8 cellular contexts compared by ENCODE assay signal in the genomic region with DNA sequence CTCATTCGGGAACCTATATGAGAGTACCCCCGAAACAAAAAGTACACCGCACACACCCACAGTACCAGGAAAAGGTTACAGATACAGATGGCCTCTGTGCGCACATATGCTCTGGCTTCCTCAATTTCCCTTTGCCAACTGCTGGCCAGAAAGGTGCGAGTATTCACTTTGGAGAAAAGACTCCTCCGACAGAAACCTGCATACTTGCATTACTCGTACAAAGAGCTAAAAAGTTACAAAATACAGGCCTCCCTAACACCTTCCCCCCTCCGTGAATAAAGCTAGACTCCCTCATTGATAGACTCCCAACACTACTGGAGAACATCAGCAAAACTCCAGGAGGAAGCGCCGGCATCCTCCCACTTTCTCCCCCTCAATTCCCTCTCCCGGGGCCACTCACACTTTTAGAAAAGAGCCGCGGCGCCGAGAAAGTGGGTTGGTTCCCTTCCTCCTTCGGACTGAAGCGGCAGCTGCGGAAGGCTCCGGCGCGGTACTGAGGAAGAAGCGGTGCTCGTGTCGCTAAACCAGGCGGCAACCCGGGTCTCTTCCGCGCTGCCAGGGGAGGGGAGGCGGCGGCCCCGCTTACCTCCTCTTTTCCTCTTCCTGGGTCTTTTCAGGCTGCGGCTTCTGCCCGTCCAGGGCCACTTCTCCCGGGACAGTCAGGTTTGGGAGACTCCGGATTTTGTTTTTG. TPM values are rescaled to one million over a fixed set of nuclear protein-coding genes. Genes with fewer than 3 reads are reported as not detected.
DNase-seq lines count a peak whose midpoint lies in the region; ATAC-seq and TF ChIP-seq lines count a peak whose summit lies in the region.

No MANE protein-coding gene starts in this region.

- TF ChIP-seq POLR2A in Peyer's patch (IDR thresholded peaks at IDR 0.05) (no peak), heart left ventricle (IDR thresholded peaks at IDR 0.05) (no peak)

- TF ChIP-seq CTCF in Peyer's patch (IDR thresholded peaks at IDR 0.05) (no peak), heart left ventricle (IDR thresholded peaks at IDR 0.05) (no peak), psoas muscle (IDR thresholded peaks at IDR 0.05) (no peak)

- DNase-seq in NCI-H146 (lab: John Stamatoyannopoulos, UW) (peak; percentile 18), NCI-H146 treated with DMSO at 0.1 percent for 48 hours (lab: John Stamatoyannopoulos, UW; ENCODE audit: unreplicated experiment) (no peak), Peyer's patch (peak; percentile 58 to 79 (median 72)), heart left ventricle (peak; percentile 33 to 77 (median 55)), psoas muscle (peak; percentile 17 to 63), NCI-H2029 treated with DMSO at 0.1 percent for 48 hours (lab: John Stamatoyannopoulos, UW) (no peak)
- DNase-seq in activated naive CD4-positive, alpha-beta T cell treated with Interleukin-2 at 50 U/mL for 16 hours, result peak; percentile 55

- no peak for ATAC-seq in heart left ventricle
- no peak for ATAC-seq in psoas muscle
- ATAC-seq in HG03439 (IDR thresholded peaks at IDR 0.05; ENCODE audit: unreplicated experiment), result no peak

- H3K4me3 ChIP-seq in Peyer's patch, result peak overlapping the region; percentile 85 to 99 (median 92)
- peak overlapping the region; percentile 63 to 100 (median 90) for H3K4me3 ChIP-seq in heart left ventricle
- H3K4me3 ChIP-seq in psoas muscle, result peak overlapping the region; percentile 100

- intact Hi-C loops in heart left ventricle (cut with DNase I) (loop anchor here in 2 of 10 donors (5.0 to 10.0 kb wide), 2 partner anchors 32 to 150 kb away; no protein-coding TSS in a partner anchor), psoas muscle (cut with DNase I) (no loop called here)

- H3K36me3 ChIP-seq in Peyer's patch (no peaks in the 10 kb centered on the region), heart left ventricle (peaks cover 0 to 6% (median 3%) of the 10 kb centered on the region in 9 donors), psoas muscle (ENCODE audit: insufficient read depth in 1 of 2, low read depth in 1 of 2) (no peaks in the 10 kb centered on the region)

- WGBS in heart left ventricle, 4 donors, result 1 to 3% (median 2%) methylated on average over 16 to 35 of the region's 35 CpGs
- 1 to 2% (median 2%) methylated on average over 25 to 35 of the region's 35 CpGs for WGBS in psoas muscle, 3 donors

- H3K27me3 ChIP-seq in Peyer's patch, result no peaks in the 10 kb centered on the region
- no peaks in the 10 kb centered on the region for H3K27me3 ChIP-seq in heart left ventricle
- no peaks in the 10 kb centered on the region for H3K27me3 ChIP-seq in psoas muscle (ENCODE audit: insufficient read depth in 3 of 3, low read length in 2 of 3)

- H3K9me3 ChIP-seq in Peyer's patch (no peaks in the 10 kb centered on the region), heart left ventricle (peaks cover 0 to 3% (median 0%) of the 10 kb centered on the region in 12 donors), psoas muscle (no peaks in the 10 kb centered on the region)

- H3K4me1 ChIP-seq in Peyer's patch (peaks cover 0 to 32% (median 8%) of the 10 kb centered on the region in 4 donors), heart left ventricle (peaks cover 4 to 68% (median 48%) of the 10 kb centered on the region in 12 donors), psoas muscle (peaks cover 31% of the 10 kb centered on the region)

- peak overlapping the region; percentile 93 to 99 (median 95) for H3K27ac ChIP-seq in Peyer's patch
- peak overlapping the region in 11 of 12 donors; percentile 83 to 95 (median 91) for H3K27ac ChIP-seq in heart left ventricle
- peak overlapping the region; percentile 97 for H3K27ac ChIP-seq in psoas muscle

RNA-seq across cellular contexts. Expression of gene FBXW7, which starts 1.2 kb away (rescaled TPM):
- total RNA-seq in Peyer's patch, result 100 to 1,000 TPM in 1 of 4 donors, 10 to 100 TPM in 3; 33.4 to 120 (median 43.0) TPM
- total RNA-seq in heart left ventricle, result 10 to 100 TPM; 37.2 to 74.1 (median 65.6) TPM
- polyA plus RNA-seq in heart left ventricle, result 10 to 100 TPM; 20.6 to 29.1 TPM
- 10 to 100 TPM; 28.7 to 41.1 (median 30.6) TPM for total RNA-seq in psoas muscle
- polyA plus RNA-seq in psoas muscle, result 10 to 100 TPM in 2 of 3 donors, 1 to 10 TPM in 1; 9.8 to 23.3 (median 17.1) TPM

Comparison
In these comparisons a context has a peak if more than half of its experiments do, and no peak if none do; other contexts are left out.
1. DNase-seq: peak in NCI-H146 (single experiment), Peyer's patch (3 of 3), activated naive CD4-positive, alpha-beta T cell treated with Interleukin-2 at 50 U/mL for 16 hours (single experiment), heart left ventricle (5 of 5) and psoas muscle (2 of 2); none in NCI-H146 treated with DMSO at 0.1 percent for 48 hours (single experiment) and NCI-H2029 treated with DMSO at 0.1 percent for 48 hours (single experiment).
2. Peak in every context shown above with its lines, with median percentiles within 50 percentile points of each other: H3K27ac ChIP-seq and H3K4me3 ChIP-seq.